1 cellular context compared by ENCODE assay signal in genomic region chr13:44141725-44142539, GRCh38.
TF ChIP-seq lines count a peak whose summit lies in the region.

No MANE protein-coding gene starts in this region.

TF ChIP-seq in HEK293, 187 proteins besides CTCF, POLR2A, EP300 and RAD21 (continued from another document and continues in another):
- TF ChIP-seq, protein P1, sequence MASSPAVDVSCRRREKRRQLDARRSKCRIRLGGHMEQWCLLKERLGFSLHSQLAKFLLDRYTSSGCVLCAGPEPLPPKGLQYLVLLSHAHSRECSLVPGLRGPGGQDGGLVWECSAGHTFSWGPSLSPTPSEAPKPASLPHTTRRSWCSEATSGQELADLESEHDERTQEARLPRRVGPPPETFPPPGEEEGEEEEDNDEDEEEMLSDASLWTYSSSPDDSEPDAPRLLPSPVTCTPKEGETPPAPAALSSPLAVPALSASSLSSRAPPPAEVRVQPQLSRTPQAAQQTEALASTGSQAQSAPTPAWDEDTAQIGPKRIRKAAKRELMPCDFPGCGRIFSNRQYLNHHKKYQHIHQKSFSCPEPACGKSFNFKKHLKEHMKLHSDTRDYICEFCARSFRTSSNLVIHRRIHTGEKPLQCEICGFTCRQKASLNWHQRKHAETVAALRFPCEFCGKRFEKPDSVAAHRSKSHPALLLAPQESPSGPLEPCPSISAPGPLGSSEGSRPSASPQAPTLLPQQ (tag by site-specific recombination; IDR thresholded peaks at IDR 0.05) = peak; percentile 41; the same call in 1 of the 2 replicates
- TF ChIP-seq, protein P2, sequence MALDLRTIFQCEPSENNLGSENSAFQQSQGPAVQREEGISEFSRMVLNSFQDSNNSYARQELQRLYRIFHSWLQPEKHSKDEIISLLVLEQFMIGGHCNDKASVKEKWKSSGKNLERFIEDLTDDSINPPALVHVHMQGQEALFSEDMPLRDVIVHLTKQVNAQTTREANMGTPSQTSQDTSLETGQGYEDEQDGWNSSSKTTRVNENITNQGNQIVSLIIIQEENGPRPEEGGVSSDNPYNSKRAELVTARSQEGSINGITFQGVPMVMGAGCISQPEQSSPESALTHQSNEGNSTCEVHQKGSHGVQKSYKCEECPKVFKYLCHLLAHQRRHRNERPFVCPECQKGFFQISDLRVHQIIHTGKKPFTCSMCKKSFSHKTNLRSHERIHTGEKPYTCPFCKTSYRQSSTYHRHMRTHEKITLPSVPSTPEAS (tag by site-specific recombination; IDR thresholded peaks at IDR 0.05) = no peak
- TF ChIP-seq ZNF624 (tag by site-specific recombination; IDR thresholded peaks at IDR 0.05) (no peak), ZNF654 (tag by site-specific recombination; IDR thresholded peaks at IDR 0.05; ENCODE audit: low read depth) (no peak), ZXDB (tag by site-specific recombination; IDR thresholded peaks at IDR 0.05) (no peak; the same call in 1 of the 2 replicates), YY1 (tag by site-specific recombination; IDR thresholded peaks at IDR 0.05) (no peak), ZNF626 (tag by site-specific recombination; IDR thresholded peaks at IDR 0.05) (no peak), ZNF777 (tag by site-specific recombination; IDR thresholded peaks at IDR 0.05; ENCODE audit: borderline replicate concordance) (no peak), ZBTB17 (tag by site-specific recombination; IDR thresholded peaks at IDR 0.05) (peak; percentile 94), ZNF302 (tag by site-specific recombination; IDR thresholded peaks at IDR 0.05; ENCODE audit: low read depth) (no peak), MZF1 (tag by site-specific recombination; IDR thresholded peaks at IDR 0.05; ENCODE audit: borderline replicate concordance) (no peak), WT1 (tag by site-specific recombination; IDR thresholded peaks at IDR 0.05) (peak; percentile 34; the same call in 1 of the 2 replicates), ZBTB20 (tag by site-specific recombination; IDR thresholded peaks at IDR 0.05) (no peak; the same call in 1 of the 2 replicates), ZNF112 (tag by site-specific recombination; IDR thresholded peaks at IDR 0.05) (no peak), ZNF768 (tag by site-specific recombination; IDR thresholded peaks at IDR 0.05) (no peak), ZNF221 (tag by site-specific recombination; IDR thresholded peaks at IDR 0.05; ENCODE audit: borderline replicate concordance) (no peak), ZNF658 (tag by site-specific recombination; IDR thresholded peaks at IDR 0.05) (no peak), ZNF623 (tag by site-specific recombination; IDR thresholded peaks at IDR 0.05) (no peak; the same call in 1 of the 2 replicates), ZNF629 (tag by site-specific recombination; IDR thresholded peaks at IDR 0.05) (peak; percentile 75), ZNF549 (tag by site-specific recombination; IDR thresholded peaks at IDR 0.05) (no peak), ZBTB11 (tag by site-specific recombination; conservative IDR thresholded peaks at IDR 0.05; ENCODE audit: low read depth) (no peak), ZNF266 (tag by site-specific recombination; IDR thresholded peaks at IDR 0.05; ENCODE audit: low read depth) (no peak), ZNF664 (tag by site-specific recombination; IDR thresholded peaks at IDR 0.05) (no peak), ZNF214 (tag by site-specific recombination; IDR thresholded peaks at IDR 0.05; ENCODE audit: borderline replicate concordance) (no peak), ZNF449 (tag by site-specific recombination; IDR thresholded peaks at IDR 0.05) (no peak), ZNF660 (tag by site-specific recombination; IDR thresholded peaks at IDR 0.05) (peak; percentile 92), HOXC10 (CRISPR knock-in tag; IDR thresholded peaks at IDR 0.05) (no peak), SP2 (tag by site-specific recombination; IDR thresholded peaks at IDR 0.05) (peak; percentile 93), ZNF18 (tag by site-specific recombination; IDR thresholded peaks at IDR 0.05) (0 out of 2 replicates have a peak, but pooled peaks have one; percentile 45), ZNF707 (tag by site-specific recombination; IDR thresholded peaks at IDR 0.05) (no peak), ZNF521 (tag by site-specific recombination; IDR thresholded peaks at IDR 0.05) (no peak), ZNF670 (tag by site-specific recombination; IDR thresholded peaks at IDR 0.05; ENCODE audit: low read depth) (no peak), ZNF529 (tag by site-specific recombination; IDR thresholded peaks at IDR 0.05; ENCODE audit: insufficient replicate concordance) (no peak), ZNF202 (tag by site-specific recombination; IDR thresholded peaks at IDR 0.05; ENCODE audit: borderline replicate concordance) (no peak), KLF7 (tag by site-specific recombination; IDR thresholded peaks at IDR 0.05; ENCODE audit: borderline replicate concordance) (peak; percentile 75), HOXD13 (CRISPR knock-in tag; IDR thresholded peaks at IDR 0.05; ENCODE audit: borderline replicate concordance) (no peak), ZNF394 (tag by site-specific recombination; IDR thresholded peaks at IDR 0.05; ENCODE audit: borderline replicate concordance) (peak; percentile 62), ZNF292 (tag by site-specific recombination; IDR thresholded peaks at IDR 0.05; ENCODE audit: borderline replicate concordance, low read depth) (no peak), ZNF404 (tag by site-specific recombination; IDR thresholded peaks at IDR 0.05) (no peak), ZFHX2 (tag by site-specific recombination; conservative IDR thresholded peaks at IDR 0.05) (no peak), PRDM1 (tag by site-specific recombination; IDR thresholded peaks at IDR 0.05) (no peak), ZSCAN23 (tag by site-specific recombination; IDR thresholded peaks at IDR 0.05) (0 out of 2 replicates have a peak, but pooled peaks have one; percentile 22), SCRT1 (tag by site-specific recombination; IDR thresholded peaks at IDR 0.05; ENCODE audit: borderline replicate concordance) (no peak), SCRT2 (tag by site-specific recombination; IDR thresholded peaks at IDR 0.05) (no peak; the same call in 1 of the 2 replicates), ZNF37A (tag by site-specific recombination; IDR thresholded peaks at IDR 0.05) (no peak), ZNF133 (tag by site-specific recombination; IDR thresholded peaks at IDR 0.05) (no peak)
- TF ChIP-seq, protein P3, sequence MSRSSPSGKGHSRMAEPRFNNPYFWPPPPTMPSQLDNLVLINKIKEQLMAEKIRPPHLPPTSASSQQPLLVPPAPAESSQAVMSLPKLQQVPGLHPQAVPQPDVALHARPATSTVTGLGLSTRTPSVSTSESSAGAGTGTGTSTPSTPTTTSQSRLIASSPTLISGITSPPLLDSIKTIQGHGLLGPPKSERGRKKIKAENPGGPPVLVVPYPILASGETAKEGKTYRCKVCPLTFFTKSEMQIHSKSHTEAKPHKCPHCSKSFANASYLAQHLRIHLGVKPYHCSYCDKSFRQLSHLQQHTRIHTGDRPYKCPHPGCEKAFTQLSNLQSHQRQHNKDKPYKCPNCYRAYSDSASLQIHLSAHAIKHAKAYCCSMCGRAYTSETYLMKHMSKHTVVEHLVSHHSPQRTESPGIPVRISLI (tag by site-specific recombination; IDR thresholded peaks at IDR 0.05) = no peak
- TF ChIP-seq, protein P4, sequence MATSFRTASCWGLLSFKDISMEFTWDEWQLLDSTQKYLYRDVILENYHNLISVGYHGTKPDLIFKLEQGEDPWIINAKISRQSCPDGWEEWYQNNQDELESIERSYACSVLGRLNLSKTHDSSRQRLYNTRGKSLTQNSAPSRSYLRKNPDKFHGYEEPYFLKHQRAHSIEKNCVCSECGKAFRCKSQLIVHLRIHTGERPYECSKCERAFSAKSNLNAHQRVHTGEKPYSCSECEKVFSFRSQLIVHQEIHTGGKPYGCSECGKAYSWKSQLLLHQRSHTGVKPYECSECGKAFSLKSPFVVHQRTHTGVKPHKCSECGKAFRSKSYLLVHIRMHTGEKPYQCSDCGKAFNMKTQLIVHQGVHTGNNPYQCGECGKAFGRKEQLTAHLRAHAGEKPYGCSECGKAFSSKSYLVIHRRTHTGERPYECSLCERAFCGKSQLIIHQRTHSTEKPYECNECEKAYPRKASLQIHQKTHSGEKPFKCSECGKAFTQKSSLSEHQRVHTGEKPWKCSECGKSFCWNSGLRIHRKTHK (tag by site-specific recombination; IDR thresholded peaks at IDR 0.05) = no peak
- TF ChIP-seq, protein P5, sequence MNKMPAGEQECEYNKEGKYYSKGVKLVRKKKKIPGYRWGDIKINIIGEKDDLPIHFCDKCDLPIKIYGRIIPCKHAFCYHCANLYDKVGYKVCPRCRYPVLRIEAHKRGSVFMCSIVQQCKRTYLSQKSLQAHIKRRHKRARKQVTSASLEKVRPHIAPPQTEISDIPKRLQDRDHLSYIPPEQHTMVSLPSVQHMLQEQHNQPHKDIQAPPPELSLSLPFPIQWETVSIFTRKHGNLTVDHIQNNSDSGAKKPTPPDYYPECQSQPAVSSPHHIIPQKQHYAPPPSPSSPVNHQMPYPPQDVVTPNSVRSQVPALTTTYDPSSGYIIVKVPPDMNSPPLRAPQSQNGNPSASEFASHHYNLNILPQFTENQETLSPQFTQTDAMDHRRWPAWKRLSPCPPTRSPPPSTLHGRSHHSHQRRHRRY (tag by site-specific recombination; IDR thresholded peaks at IDR 0.05) = no peak
- TF ChIP-seq, protein P6, sequence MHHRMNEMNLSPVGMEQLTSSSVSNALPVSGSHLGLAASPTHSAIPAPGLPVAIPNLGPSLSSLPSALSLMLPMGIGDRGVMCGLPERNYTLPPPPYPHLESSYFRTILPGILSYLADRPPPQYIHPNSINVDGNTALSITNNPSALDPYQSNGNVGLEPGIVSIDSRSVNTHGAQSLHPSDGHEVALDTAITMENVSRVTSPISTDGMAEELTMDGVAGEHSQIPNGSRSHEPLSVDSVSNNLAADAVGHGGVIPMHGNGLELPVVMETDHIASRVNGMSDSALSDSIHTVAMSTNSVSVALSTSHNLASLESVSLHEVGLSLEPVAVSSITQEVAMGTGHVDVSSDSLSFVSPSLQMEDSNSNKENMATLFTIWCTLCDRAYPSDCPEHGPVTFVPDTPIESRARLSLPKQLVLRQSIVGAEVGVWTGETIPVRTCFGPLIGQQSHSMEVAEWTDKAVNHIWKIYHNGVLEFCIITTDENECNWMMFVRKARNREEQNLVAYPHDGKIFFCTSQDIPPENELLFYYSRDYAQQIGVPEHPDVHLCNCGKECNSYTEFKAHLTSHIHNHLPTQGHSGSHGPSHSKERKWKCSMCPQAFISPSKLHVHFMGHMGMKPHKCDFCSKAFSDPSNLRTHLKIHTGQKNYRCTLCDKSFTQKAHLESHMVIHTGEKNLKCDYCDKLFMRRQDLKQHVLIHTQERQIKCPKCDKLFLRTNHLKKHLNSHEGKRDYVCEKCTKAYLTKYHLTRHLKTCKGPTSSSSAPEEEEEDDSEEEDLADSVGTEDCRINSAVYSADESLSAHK (tag by site-specific recombination; IDR thresholded peaks at IDR 0.05) = no peak
- TF ChIP-seq, protein P7, sequence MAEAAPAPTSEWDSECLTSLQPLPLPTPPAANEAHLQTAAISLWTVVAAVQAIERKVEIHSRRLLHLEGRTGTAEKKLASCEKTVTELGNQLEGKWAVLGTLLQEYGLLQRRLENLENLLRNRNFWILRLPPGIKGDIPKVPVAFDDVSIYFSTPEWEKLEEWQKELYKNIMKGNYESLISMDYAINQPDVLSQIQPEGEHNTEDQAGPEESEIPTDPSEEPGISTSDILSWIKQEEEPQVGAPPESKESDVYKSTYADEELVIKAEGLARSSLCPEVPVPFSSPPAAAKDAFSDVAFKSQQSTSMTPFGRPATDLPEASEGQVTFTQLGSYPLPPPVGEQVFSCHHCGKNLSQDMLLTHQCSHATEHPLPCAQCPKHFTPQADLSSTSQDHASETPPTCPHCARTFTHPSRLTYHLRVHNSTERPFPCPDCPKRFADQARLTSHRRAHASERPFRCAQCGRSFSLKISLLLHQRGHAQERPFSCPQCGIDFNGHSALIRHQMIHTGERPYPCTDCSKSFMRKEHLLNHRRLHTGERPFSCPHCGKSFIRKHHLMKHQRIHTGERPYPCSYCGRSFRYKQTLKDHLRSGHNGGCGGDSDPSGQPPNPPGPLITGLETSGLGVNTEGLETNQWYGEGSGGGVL (tag by site-specific recombination; IDR thresholded peaks at IDR 0.05) = no peak
